ENCODE assay signal across 25 cellular contexts in the genomic region with DNA sequence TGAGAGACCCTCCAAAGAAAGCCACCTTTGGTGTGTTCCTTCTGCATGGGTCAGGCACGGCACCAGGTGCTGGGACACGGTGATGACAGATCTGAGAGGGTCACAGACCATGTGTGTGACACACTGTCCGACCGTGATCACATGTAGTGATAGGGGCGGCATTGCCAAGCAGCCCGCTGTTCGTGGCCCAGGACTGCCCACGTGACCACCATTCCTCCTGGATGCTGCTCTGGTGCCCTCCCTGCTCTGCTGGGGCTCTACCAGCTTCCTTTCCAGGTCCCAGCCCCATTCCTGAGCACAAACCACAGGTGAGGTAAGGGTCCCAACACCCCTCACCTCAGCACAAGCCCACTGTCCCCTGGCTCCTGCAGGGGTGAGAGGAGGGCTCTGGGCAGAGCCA. TPM values are rescaled to one million over a fixed set of nuclear protein-coding genes. Genes with fewer than 3 reads are reported as not detected.
DNase-seq lines count a peak whose midpoint lies in the region; ATAC-seq and TF ChIP-seq lines count a peak whose summit lies in the region.
"Had no signal": no experiment of that assay in that cellular context is flagged by ENCODE, and none has a peak within 500 bp of the region (broad histone marks: within the 10 kb centered on the region; RNA-seq: fewer than 3 reads in every experiment).

No MANE protein-coding gene starts in this region.

- H3K23ac ChIP-seq in trophoblast cell (ENCODE audit: low read length) = no peak overlapping the region

- no peak overlapping the region for H3K27ac ChIP-seq in colonic mucosa
- H3K27ac ChIP-seq in trophoblast cell (ENCODE audit: low read depth, low read length) = peak overlapping the region; percentile 59
- no peak overlapping the region for H3K27ac ChIP-seq in thyroid gland
- H3K27ac ChIP-seq: GM23248, PC-9, SJCRH30 had no signal

- peak overlapping the region; percentile 98 for H2BK12ac ChIP-seq in trophoblast cell (ENCODE audit: low read length)

- intact Hi-C loops in colonic mucosa (cut with DNase I) (no loop called here), thyroid gland (cut with DNase I) (loop anchor here (10.0 kb wide), 1 partner anchor 155 kb away; no protein-coding TSS in a partner anchor)

- peak overlapping the region; percentile 61 for H3K4ac ChIP-seq in trophoblast cell (ENCODE audit: low read depth, low read length)

- H3K4me2 ChIP-seq in trophoblast cell (ENCODE audit: low read length) = no peak overlapping the region
- H3K4me2 ChIP-seq: PC-9 had no signal

- no peaks in the 10 kb centered on the region for H3K4me1 Mint-ChIP-seq in stimulated activated naive CD8-positive, alpha-beta T cell treated with anti-CD3 and anti-CD28 coated beads, Interleukin-15, amount 100 ng/mL, for 72 hours
- H3K4me1 Mint-ChIP-seq: CD14-positive monocyte had no signal

- peak overlapping the region; percentile 88 for H3K14ac ChIP-seq in trophoblast cell (ENCODE audit: low read length)

- peak overlapping the region; percentile 96 for H4K91ac ChIP-seq in trophoblast cell (ENCODE audit: low read depth, low read length)

- no CpG with 5 or more reads among the region's 8 CpGs for WGBS in trophoblast cell (ENCODE audit: extremely low coverage, insufficient coverage, insufficient read length)
- whole genome bisulfite sequencing in thyroid gland, 2 donors = 90% methylated on average over 8 of the region's 8 CpGs; no CpG with 5 or more reads in 1 of the 2 donors

- H2BK120ac ChIP-seq in trophoblast cell (ENCODE audit: insufficient read depth, low read length, poor library complexity) = peak overlapping the region; percentile 87

- H3K79me2 ChIP-seq in trophoblast cell (ENCODE audit: control insufficient read depth, insufficient read depth, low read length, poor library complexity) = peaks cover 4% of the 10 kb centered on the region

- H3K79me1 ChIP-seq in trophoblast cell (ENCODE audit: low read length) = peaks cover 33% of the 10 kb centered on the region

- ATAC-seq in stimulated activated naive CD8-positive, alpha-beta T cell treated with anti-CD3 and anti-CD28 coated beads, Interleukin-15, Interleukin-2, amounts not matched to agents 100 U/mL and 50 U/mL, for 24 hours = peak; percentile 15
- no peak for ATAC-seq in stimulated activated naive CD8-positive, alpha-beta T cell treated with anti-CD3 and anti-CD28 coated beads, Interleukin-15, amount 100 ng/mL, for 72 hours
- ATAC-seq in HG03432 (IDR thresholded peaks at IDR 0.05; ENCODE audit: unreplicated experiment) = no peak
- ATAC-seq: Right ventricle myocardium inferior, SK-N-SH treated with all-trans-retinoic acid at 6 μM for 48 hours had no signal

- peak overlapping the region; percentile 75 for H2BK5ac ChIP-seq in trophoblast cell (ENCODE audit: low read depth, low read length, poor library complexity)

- H3K4me3 Mint-ChIP-seq in stimulated activated naive CD8-positive, alpha-beta T cell treated with anti-CD3 and anti-CD28 coated beads, Interleukin-15, amount 100 ng/mL, for 72 hours = no peak overlapping the region
- H3K4me3 Mint-ChIP-seq: CD14-positive monocyte had no signal

- H2AFZ ChIP-seq in trophoblast cell (ENCODE audit: insufficient read depth, low read length, poor library complexity) = no peak overlapping the region
- H2AFZ ChIP-seq: GM23248, PC-9 had no signal

- no peaks in the 10 kb centered on the region for H3K27me3 ChIP-seq in colonic mucosa
- peaks cover 2% of the 10 kb centered on the region for H3K27me3 ChIP-seq in trophoblast cell (ENCODE audit: insufficient read depth, low read length)
- no peaks in the 10 kb centered on the region for H3K27me3 ChIP-seq in thyroid gland
- H3K27me3 ChIP-seq: BE2C had no signal

- H3K9me3 Mint-ChIP-seq in stimulated activated naive CD8-positive, alpha-beta T cell treated with anti-CD3 and anti-CD28 coated beads, Interleukin-15, amount 100 ng/mL, for 72 hours = no peaks in the 10 kb centered on the region
- H3K9me3 Mint-ChIP-seq: CD14-positive monocyte had no signal

- TF ChIP-seq CTCF in colonic mucosa (IDR thresholded peaks at IDR 0.05) (no peak), thyroid gland (IDR thresholded peaks at IDR 0.05) (no peak)

- H4K8ac ChIP-seq in trophoblast cell (ENCODE audit: low read depth, low read length) = peak overlapping the region; percentile 44

- H3K36me3 ChIP-seq in colonic mucosa (no peaks in the 10 kb centered on the region), trophoblast cell (ENCODE audit: control insufficient read depth in 1 of 2, insufficient read depth in 2 of 2, low read length in 2 of 2) (no peaks in the 10 kb centered on the region), thyroid gland (no peaks in the 10 kb centered on the region)
- H3K36me3 ChIP-seq: BE2C, MG63, SJCRH30 had no signal

- H3K9me3 ChIP-seq in colonic mucosa = no peaks in the 10 kb centered on the region
- peaks cover 4% of the 10 kb centered on the region for H3K9me3 ChIP-seq in trophoblast cell (ENCODE audit: insufficient read depth, low read depth, low read length)
- no peaks in the 10 kb centered on the region for H3K9me3 ChIP-seq in thyroid gland
- H3K9me3 ChIP-seq: BE2C, MG63, SJCRH30 had no signal

- H4K12ac ChIP-seq in trophoblast cell (ENCODE audit: low read depth, low read length) = no peak overlapping the region

- H3K4me1 ChIP-seq in colonic mucosa (no peaks in the 10 kb centered on the region), trophoblast cell (ENCODE audit: control insufficient read depth in 1 of 2, insufficient read depth in 2 of 2, low read length in 2 of 2) (peaks cover 44 to 45% of the 10 kb centered on the region in 2 experiments), thyroid gland (no peaks in the 10 kb centered on the region)
- H3K4me1 ChIP-seq: SJCRH30 had no signal

- DNase-seq in stimulated activated naive CD8-positive, alpha-beta T cell treated with anti-CD3 and anti-CD28 coated beads, Interleukin-15, Interleukin-2, amounts not matched to agents 100 U/mL and 50 U/mL, for 24 hours = no peak
- DNase-seq in stimulated activated naive CD8-positive, alpha-beta T cell treated with anti-CD3 and anti-CD28 coated beads, Interleukin-15, amount 100 ng/mL, for 72 hours = no peak
- DNase-seq in colonic mucosa (peak; percentile 7), trophoblast cell (peak in 1 of 2 donors; percentile 1), NCI-H345 (lab: John Stamatoyannopoulos, UW) (no peak), thyroid gland (no peak)
- DNase-seq: BE2C, Calu3, DND-41, GM23248, KG1, MG63, NCI-H1105 treated with DMSO at 0.1 percent for 48 hours, NCI-H146, NCI-H2029, NCI-H446 treated with DMSO at 0.1 percent for 48 hours, NCI-H526 treated with DMSO at 0.1 percent for 48 hours, PC-9, SJCRH30 had no signal

- H3K4me3 ChIP-seq in colonic mucosa (no peak overlapping the region), trophoblast cell (ENCODE audit: low read depth, low read length) (no peak overlapping the region), thyroid gland (replicated peaks in 1 of 3) (no peak overlapping the region)
- H3K4me3 ChIP-seq: GM23248, MG63, PC-9, SJCRH30 had no signal

- no peak overlapping the region for H3K27ac Mint-ChIP-seq in stimulated activated naive CD8-positive, alpha-beta T cell treated with anti-CD3 and anti-CD28 coated beads, Interleukin-15, amount 100 ng/mL, for 72 hours

- H3K27me3 Mint-ChIP-seq in stimulated activated naive CD8-positive, alpha-beta T cell treated with anti-CD3 and anti-CD28 coated beads, Interleukin-15, amount 100 ng/mL, for 72 hours = peaks cover 55% of the 10 kb centered on the region

- no peak for TF ChIP-seq POLR2A in thyroid gland (IDR thresholded peaks at IDR 0.05)

- peak overlapping the region; percentile 84 for H2AK5ac ChIP-seq in trophoblast cell (ENCODE audit: low read length)

- peak overlapping the region; percentile 86 for H3K18ac ChIP-seq in trophoblast cell (ENCODE audit: low read length)

- H3K9ac ChIP-seq in colonic mucosa (ENCODE audit: low read depth in 2 of 2, low read length in 2 of 2) = no peak overlapping the region
- H3K9ac ChIP-seq in trophoblast cell (ENCODE audit: low read length) = peak overlapping the region; percentile 25
- H3K9ac ChIP-seq: GM23248 had no signal

RNA-seq across cellular contexts. Expression of gene SLC18A3, which starts 10.1 kb away (rescaled TPM):
- total RNA-seq in colonic mucosa (under 1 TPM in 1 of 2 donors, not detected in 1; 0.42 TPM), thyroid gland (not detected)
- 3.0 and 3.9 TPM in 2 replicates for polyA plus RNA-seq in trophoblast cell (2013)
- total RNA-seq: Calu3, GM23248, H7, PC-9, Right ventricle myocardium inferior, RPMI7951, SJCRH30 had no signal
- polyA plus RNA-seq: CD14-positive monocyte, GM23248 had no signal

RNA-seq across cellular contexts. Expression of gene CHAT, which starts 13.8 kb away (rescaled TPM):
- total RNA-seq in colonic mucosa (1 to 10 TPM in 1 of 2 donors, under 1 TPM in 1; 0.16 to 1.2 TPM), thyroid gland (not detected)
- polyA plus RNA-seq in trophoblast cell (2013) = 0.04 and 0.07 TPM in 2 replicates
- total RNA-seq: Calu3, GM23248, H7, PC-9, Right ventricle myocardium inferior, RPMI7951, SJCRH30 had no signal
- polyA plus RNA-seq: CD14-positive monocyte, GM23248 had no signal
